Comparison of ENCODE assay signal across 10 cellular contexts in genomic region chr1:220877348-220878095, GRCh38. TPM values are rescaled to one million over a fixed set of nuclear protein-coding genes. Genes with fewer than 3 reads are reported as not detected.
A peak's percentile ranks its signal among the peaks of the same experiment; 100 is the strongest.
DNase-seq lines count a peak whose midpoint lies in the region; ATAC-seq and TF ChIP-seq lines count a peak whose summit lies in the region.
"Had no signal": no experiment of that assay in that cellular context is flagged by ENCODE, and none has a peak within 500 bp of the region (broad histone marks: within the 10 kb centered on the region; RNA-seq: fewer than 3 reads in every experiment).

No MANE protein-coding gene starts in this region.

- no peaks in the 10 kb centered on the region for H3K36me3 Mint-ChIP-seq in activated T-cell treated with anti-CD3 and anti-CD28 coated beads, Interleukin-2, amount 50 U/mL, for 4 hours (ENCODE audit: insufficient read depth)
- H3K36me3 Mint-ChIP-seq in chondrocyte (ENCODE audit: low read depth): peaks cover 6% of the 10 kb centered on the region

- peak overlapping the region; percentile 80 for H3K4me2 ChIP-seq in mesendoderm (ENCODE audit: low read length)

- H3K9me3 Mint-ChIP-seq in activated T-cell treated with anti-CD3 and anti-CD28 coated beads, Interleukin-2, amount 50 U/mL, for 4 hours: no peaks in the 10 kb centered on the region
- no peaks in the 10 kb centered on the region for H3K9me3 Mint-ChIP-seq in chondrocyte (ENCODE audit: low read depth)

- no peaks in the 10 kb centered on the region for H3K79me2 ChIP-seq in mesendoderm (ENCODE audit: control insufficient read depth, insufficient read depth, low read length)

- intact Hi-C loops in tibial artery (cut with DNase I; ENCODE audit: low total_unique reads): no loop called here

- H3K56ac ChIP-seq in mesendoderm (ENCODE audit: low read length): peak overlapping the region; percentile 85

- H3K27ac ChIP-seq in mesendoderm (ENCODE audit: low read depth, low read length): no peak overlapping the region
- H3K27ac ChIP-seq in tibial artery: peak overlapping the region; percentile 32 to 49

- peak overlapping the region; percentile 4 for H3K23ac ChIP-seq in mesendoderm (ENCODE audit: low read length)

- H3K36me3 ChIP-seq in mesendoderm (ENCODE audit: control insufficient read depth, insufficient read depth, low read length) (no peaks in the 10 kb centered on the region), tibial artery (peaks cover 6 to 7% (median 7%) of the 10 kb centered on the region in 3 donors)

- no peak for ATAC-seq in activated T-cell treated with anti-CD3 and anti-CD28 coated beads, Interleukin-2, amount 50 U/mL, for 4 hours
- ATAC-seq in GM18873 (IDR thresholded peaks at IDR 0.05; ENCODE audit: low FRiP score, unreplicated experiment) (no peak), HG02840 (IDR thresholded peaks at IDR 0.05; ENCODE audit: low FRiP score, unreplicated experiment) (no peak)

- no peak overlapping the region for H2BK5ac ChIP-seq in mesendoderm (ENCODE audit: low read length)

- no peak overlapping the region for H2BK120ac ChIP-seq in mesendoderm (ENCODE audit: low read depth, low read length)

- H3K4me3 ChIP-seq in mesendoderm (ENCODE audit: low read length) (peak overlapping the region; percentile 52), tibial artery (peak overlapping the region; percentile 33 to 40)

- peak overlapping the region; percentile 8 for H3K4me3 Mint-ChIP-seq in activated T-cell treated with anti-CD3 and anti-CD28 coated beads, Interleukin-2, amount 50 U/mL, for 4 hours
- peak overlapping the region; percentile 53 for H3K4me3 Mint-ChIP-seq in chondrocyte (ENCODE audit: unreplicated experiment)

- no peak overlapping the region for H2BK15ac ChIP-seq in mesendoderm (replicated peaks; ENCODE audit: low read depth)

- TF ChIP-seq CTCF in chondrocyte (IDR thresholded peaks at IDR 0.05) (no peak), tibial artery (IDR thresholded peaks at IDR 0.05) (no peak)

- no peak overlapping the region for H3K27ac Mint-ChIP-seq in chondrocyte (ENCODE audit: unreplicated experiment)

- H3K4ac ChIP-seq in mesendoderm (ENCODE audit: low read depth, low read length): no peak overlapping the region

- WGBS in mesendoderm (ENCODE audit: extremely low coverage, insufficient coverage, low lambda C conversion rate): no CpG with 5 or more reads among the region's 28 CpGs

- peak overlapping the region; percentile 94 for H3K18ac ChIP-seq in mesendoderm (ENCODE audit: low read length)

- H3K4me1 ChIP-seq in mesendoderm (ENCODE audit: control insufficient read depth, low read depth, low read length) (peaks cover 4% of the 10 kb centered on the region), tibial artery (peaks cover 0 to 32% (median 15%) of the 10 kb centered on the region in 4 donors)

- peak overlapping the region; percentile 69 for H3K9ac ChIP-seq in mesendoderm (ENCODE audit: low read length)

- no peak overlapping the region for H4K8ac ChIP-seq in mesendoderm (ENCODE audit: low read depth, low read length)

- no peaks in the 10 kb centered on the region for H3K9me3 ChIP-seq in tibial artery

- peaks cover 77% of the 10 kb centered on the region for H3K27me3 Mint-ChIP-seq in activated T-cell treated with anti-CD3 and anti-CD28 coated beads, Interleukin-2, amount 50 U/mL, for 4 hours (ENCODE audit: low read depth)
- peaks cover 76% of the 10 kb centered on the region for H3K27me3 Mint-ChIP-seq in chondrocyte (ENCODE audit: low read depth)

- peaks cover 33% of the 10 kb centered on the region for H3K4me1 Mint-ChIP-seq in activated T-cell treated with anti-CD3 and anti-CD28 coated beads, Interleukin-2, amount 50 U/mL, for 4 hours (ENCODE audit: low read depth)
- H3K4me1 Mint-ChIP-seq in chondrocyte (ENCODE audit: low read depth): peaks cover 46% of the 10 kb centered on the region

- DNase-seq in activated T-cell treated with anti-CD3 and anti-CD28 coated beads, Interleukin-2, amount 50 U/mL, for 4 hours: no peak
- no peak for DNase-seq in activated T-cell treated with anti-CD3 and anti-CD28 coated beads, Interleukin-2, amount 50 U/mL, for 1 hour
- DNase-seq in chondrocyte (ENCODE audit: low spot score): no peak
- DNase-seq in mesendoderm: peak; percentile 70
- DNase-seq in tibial artery: no peak
- DNase-seq in activated gamma-delta T cell treated with Interleukin-2 at 50 U/mL for 16 hours: no peak
- DNase-seq: ACHN, NCI-H2081 treated with DMSO at 0.1 percent for 48 hours had no signal

- no peak overlapping the region for H2AK5ac ChIP-seq in mesendoderm (ENCODE audit: low read length)

- no peak overlapping the region for H4K5ac ChIP-seq in mesendoderm (ENCODE audit: low read length)

- H3K27me3 ChIP-seq in mesendoderm (ENCODE audit: insufficient read depth, low read length, poor library complexity) (peaks cover 34% of the 10 kb centered on the region), tibial artery (no peaks in the 10 kb centered on the region)

- no peaks in the 10 kb centered on the region for H3K79me1 ChIP-seq in mesendoderm (ENCODE audit: low read length)

RNA-seq across cellular contexts. Expression of gene HLX, which starts 1.7 kb away (rescaled TPM):
- total RNA-seq in activated T-cell treated with anti-CD3 and anti-CD28 coated beads, Interleukin-2, amount 50 U/mL, for 4 hours: 1 to 10 TPM in 1 of 3 donors, under 1 TPM in 2; 0.30 to 2.4 (median 0.47) TPM
- 0.33 to 0.82 TPM (median 0.62 TPM) in 3 replicates for total RNA-seq in chondrocyte
- 0.46 TPM for polyA plus RNA-seq in mesendoderm (2013, experiment 1 of 2)
- 0.36 TPM for polyA plus RNA-seq in mesendoderm (2013, experiment 2 of 2)
